32 cellular contexts compared by ENCODE assay signal in the genomic region with DNA sequence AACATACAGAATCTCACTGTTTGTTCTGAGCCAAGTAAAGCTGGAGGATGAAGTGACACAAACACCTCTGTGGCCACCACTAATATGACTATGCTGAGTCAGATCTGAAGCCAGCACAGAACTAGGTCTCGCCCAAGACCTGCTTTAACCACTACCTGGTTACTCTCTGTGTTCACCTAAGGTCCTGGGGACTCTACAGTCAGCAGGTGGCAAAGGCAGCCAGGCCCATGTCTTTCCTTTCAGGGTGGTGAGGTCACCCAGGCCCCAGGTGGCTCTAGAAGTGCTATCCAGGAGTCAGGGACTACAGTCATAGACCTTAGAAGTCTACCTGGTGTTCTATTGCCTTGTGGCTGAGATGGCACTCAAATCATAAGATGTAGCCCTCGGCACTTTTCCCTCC.
"Had no signal": no experiment of that assay in that cellular context is flagged by ENCODE, and none has a peak within 500 bp of the region (broad histone marks: within the 10 kb centered on the region; RNA-seq: fewer than 3 reads in every experiment).

No MANE protein-coding gene starts in this region.

- DNase-seq: naive B cell; naive thymus-derived CD8-positive, alpha-beta T cell; nephron progenitor cell; nucleus accumbens; ovary; posterior cingulate gyrus; psoas muscle; right cardiac atrium; right lobe of liver; sigmoid colon; small intestine; stimulated activated CD4-positive, alpha-beta T cell treated with anti-CD3 and anti-CD28 coated beads, Interleukin-15, amount 100 ng/mL, for 24 hours; stimulated activated CD4-positive, alpha-beta T cell treated with anti-CD3 and anti-CD28 coated beads, Interleukin-2, amount 100 ng/mL, for 24 hours; stimulated activated CD4-positive, alpha-beta T cell treated with anti-CD3 and anti-CD28 coated beads, Interleukin-2, amount 100 ng/mL, for 48 hours; stimulated activated CD4-positive, alpha-beta T cell treated with anti-CD3 and anti-CD28 coated beads, Interleukin-4, amount 100 ng/mL, for 24 hours; stimulated activated naive B cell treated with anti-CD40 and anti-IgM and Interleukin-4, amounts not matched to agents 10 μg/mL and 1 μg/mL and 100 μg/mL, for 72 hours; stimulated activated naive CD4-positive, alpha-beta T cell treated with Interleukin-2 at 50 U/mL for 16 hours; substantia nigra; testis; tibial artery; transverse colon; upper lobe of right lung; uterus had no signal

- H3K4me1 ChIP-seq: neural progenitor cell, parathyroid adenoma, psoas muscle, right lobe of liver, sigmoid colon, suprapubic skin, testis, tibial artery, transverse colon, upper lobe of right lung, uterus had no signal

- H3K9me3 Mint-ChIP-seq: nephron progenitor cell, neural progenitor cell, type B pancreatic cell had no signal

- H3K27ac Mint-ChIP-seq: naive B cell; naive thymus-derived CD8-positive, alpha-beta T cell; natural killer cell treated with Interleukin-12 subunit alpha and Interleukin-12 subunit beta and Interleukin-15 and Interleukin-18, amount 100 ng/mL, for 72 hours; nephron progenitor cell; neural progenitor cell; progenitor cell of endocrine pancreas; stimulated activated effector memory CD8-positive, alpha-beta T cell treated with anti-CD3 and anti-CD28 coated beads, Interleukin-12 subunit alpha, Interleukin-12 subunit beta, amount 100 ng/mL, for 72 hours; stimulated activated naive B cell treated with anti-CD40 and anti-IgM and Interleukin-4, amounts not matched to agents 10 μg/mL and 1 μg/mL and 100 μg/mL, for 72 hours; stimulated activated naive CD8-positive, alpha-beta T cell treated with anti-CD3 and anti-CD28 coated beads, Interleukin-15, Interleukin-2, amounts not matched to agents 100 ng/mL and 50 ng/mL, for 24 hours; type B pancreatic cell had no signal

- H3K36me3 ChIP-seq: neural progenitor cell, neutrophil, ovary, right lobe of liver, sigmoid colon, suprapubic skin, tibial artery, transverse colon, upper lobe of right lung, uterus had no signal

- H3K4me3 Mint-ChIP-seq: naive B cell; naive thymus-derived CD8-positive, alpha-beta T cell; natural killer cell treated with Interleukin-12 subunit alpha and Interleukin-12 subunit beta and Interleukin-15 and Interleukin-18, amount 100 ng/mL, for 72 hours; nephron progenitor cell; neural progenitor cell; stimulated activated effector memory CD8-positive, alpha-beta T cell treated with anti-CD3 and anti-CD28 coated beads, Interleukin-12 subunit alpha, Interleukin-12 subunit beta, amount 100 ng/mL, for 72 hours; stimulated activated naive B cell treated with anti-CD40 and anti-IgM and Interleukin-4, amounts not matched to agents 10 μg/mL and 1 μg/mL and 100 μg/mL, for 72 hours; stimulated activated naive CD8-positive, alpha-beta T cell treated with anti-CD3 and anti-CD28 coated beads, Interleukin-15, Interleukin-2, amounts not matched to agents 100 ng/mL and 50 ng/mL, for 24 hours; type B pancreatic cell had no signal

- H3K4me1 Mint-ChIP-seq: naive B cell; naive thymus-derived CD8-positive, alpha-beta T cell; nephron progenitor cell; neural progenitor cell; stimulated activated effector memory CD8-positive, alpha-beta T cell treated with anti-CD3 and anti-CD28 coated beads, Interleukin-12 subunit alpha, Interleukin-12 subunit beta, amount 100 ng/mL, for 72 hours; stimulated activated naive B cell treated with anti-CD40 and anti-IgM and Interleukin-4, amounts not matched to agents 10 μg/mL and 1 μg/mL and 100 μg/mL, for 72 hours had no signal

- H3K4me3 ChIP-seq: neural progenitor cell, ovary, psoas muscle, right lobe of liver, sigmoid colon, suprapubic skin, testis, tibial artery, transverse colon, upper lobe of right lung, uterus had no signal

- H3K27ac ChIP-seq: neural progenitor cell, neutrophil, ovary, parathyroid adenoma, psoas muscle, right lobe of liver, sigmoid colon, suprapubic skin, testis, tibial artery, transverse colon, upper lobe of right lung, uterus had no signal

- H3K27me3 Mint-ChIP-seq: naive B cell; natural killer cell treated with Interleukin-12 subunit alpha and Interleukin-12 subunit beta and Interleukin-15 and Interleukin-18, amount 100 ng/mL, for 72 hours; progenitor cell of endocrine pancreas; stimulated activated naive B cell treated with anti-CD40 and anti-IgM and Interleukin-4, amounts not matched to agents 10 μg/mL and 1 μg/mL and 100 μg/mL, for 72 hours; stimulated activated naive CD8-positive, alpha-beta T cell treated with anti-CD3 and anti-CD28 coated beads, Interleukin-15, Interleukin-2, amounts not matched to agents 100 ng/mL and 50 ng/mL, for 24 hours; type B pancreatic cell had no signal

- H3K9me3 ChIP-seq: neutrophil, ovary, psoas muscle, right lobe of liver, sigmoid colon, suprapubic skin, testis, transverse colon, upper lobe of right lung, uterus had no signal

- H3K36me3 Mint-ChIP-seq: naive B cell; naive thymus-derived CD8-positive, alpha-beta T cell; natural killer cell treated with Interleukin-12 subunit alpha and Interleukin-12 subunit beta and Interleukin-15 and Interleukin-18, amount 100 ng/mL, for 72 hours; neural progenitor cell; stimulated activated effector memory CD8-positive, alpha-beta T cell treated with anti-CD3 and anti-CD28 coated beads, Interleukin-12 subunit alpha, Interleukin-12 subunit beta, amount 100 ng/mL, for 72 hours; stimulated activated naive B cell treated with anti-CD40 and anti-IgM and Interleukin-4, amounts not matched to agents 10 μg/mL and 1 μg/mL and 100 μg/mL, for 72 hours; type B pancreatic cell had no signal

- ATAC-seq: naive thymus-derived CD8-positive, alpha-beta T cell; natural killer cell treated with Interleukin-12 subunit alpha and Interleukin-12 subunit beta and Interleukin-15 and Interleukin-18, amount 100 ng/mL, for 72 hours; psoas muscle; right cardiac atrium; right lobe of liver; stimulated activated effector memory CD8-positive, alpha-beta T cell treated with anti-CD3 and anti-CD28 coated beads, Interleukin-12 subunit alpha, Interleukin-12 subunit beta, amount 100 ng/mL, for 72 hours; stimulated activated naive B cell treated with anti-CD40 and anti-IgM and Interleukin-4, amounts not matched to agents 10 μg/mL and 1 μg/mL and 100 μg/mL, for 72 hours; upper lobe of right lung had no signal

- H3K27me3 ChIP-seq: neural progenitor cell, neutrophil, ovary, right lobe of liver, sigmoid colon, suprapubic skin, testis, tibial artery, transverse colon, upper lobe of right lung, uterus had no signal
